12 cellular contexts compared by ENCODE assay signal in genomic region chr2:96291751-96292150, GRCh38. TPM values are rescaled to one million over a fixed set of nuclear protein-coding genes. Genes with fewer than 3 reads are reported as not detected.
A peak's percentile ranks its signal among the peaks of the same experiment; 100 is the strongest.
DNase-seq lines count a peak whose midpoint lies in the region; TF ChIP-seq lines count a peak whose summit lies in the region.
"Had no signal": no experiment of that assay in that cellular context is flagged by ENCODE, and none has a peak within 500 bp of the region (broad histone marks: within the 10 kb centered on the region; RNA-seq: fewer than 3 reads in every experiment).

No MANE protein-coding gene starts in this region.

- peaks cover 72% of the 10 kb centered on the region for H3K36me3 Mint-ChIP-seq in osteocyte (ENCODE audit: unreplicated experiment)

- H3K27ac Mint-ChIP-seq in osteocyte (ENCODE audit: unreplicated experiment): no peak overlapping the region
- H3K27ac Mint-ChIP-seq: B cell; CD4-positive, alpha-beta T cell; GM23338 had no signal

- H3K9me3 Mint-ChIP-seq in osteocyte (ENCODE audit: unreplicated experiment): no peaks in the 10 kb centered on the region
- H3K9me3 Mint-ChIP-seq: CD4-positive, alpha-beta T cell; GM23338 had no signal

- H3K27ac ChIP-seq in neutrophil: peak overlapping the region; percentile 10

- H3K4me1 Mint-ChIP-seq in osteocyte (ENCODE audit: unreplicated experiment): no peaks in the 10 kb centered on the region
- H3K4me1 Mint-ChIP-seq: B cell, GM23338 had no signal

- peaks cover 5 to 6% of the 10 kb centered on the region in 2 experiments for H3K4me1 ChIP-seq in neutrophil (ENCODE audit: control insufficient read depth in 1 of 2, insufficient read depth in 1 of 2, low read depth in 1 of 2, low read length in 1 of 2)

- H3K9me3 ChIP-seq in neutrophil: no peaks in the 10 kb centered on the region

- H3K4me3 Mint-ChIP-seq in osteocyte (ENCODE audit: unreplicated experiment): no peak overlapping the region
- H3K4me3 Mint-ChIP-seq: B cell; CD4-positive, alpha-beta T cell; GM23338 had no signal

- in situ Hi-C loops in GM13977 (cut with MboI; ENCODE audit: low pct_unique_long_range_greater_than_20kb, low sequenced_read_pairs, unreplicated experiment): no loop called here

- no peaks in the 10 kb centered on the region for H3K27me3 ChIP-seq in neutrophil

- DNase-seq in GF-D8 (lab: John Stamatoyannopoulos, UW): peak; percentile 12
- peak; percentile 38 for DNase-seq in RPMI7951 (ENCODE audit: low read depth)
- no peak for DNase-seq in GM13977 (ENCODE audit: low spot score)
- DNase-seq in osteocyte (ENCODE audit: extremely low spot score, unreplicated experiment): no peak
- DNase-seq: C1 segment of cervical spinal cord; Calu3; CD4-positive, alpha-beta T cell; DMS 273 treated with DMSO at 0.1 percent for 48 hours; H7 had no signal

- no peak overlapping the region for H3K4me3 ChIP-seq in neutrophil (ENCODE audit: low read depth in 1 of 2, low read length in 1 of 2)
- H3K4me3 ChIP-seq: GM23338 had no signal

- no peaks in the 10 kb centered on the region for H3K27me3 Mint-ChIP-seq in osteocyte (ENCODE audit: unreplicated experiment)
- H3K27me3 Mint-ChIP-seq: B cell; CD4-positive, alpha-beta T cell had no signal

- TF ChIP-seq CTCF in neutrophil (IDR thresholded peaks at IDR 0.05) (no peak), GM13977 (IDR thresholded peaks at IDR 0.05; ENCODE audit: extremely low read depth, insufficient read depth, missing control alignments) (no peak), osteocyte (IDR thresholded peaks at IDR 0.05) (no peak)

- peaks cover 100% of the 10 kb centered on the region for H3K36me3 ChIP-seq in neutrophil

RNA-seq across cellular contexts. Expression of gene SNRNP200, which starts 13.6 kb away (rescaled TPM):
- total RNA-seq in RPMI7951 (2014; rRNA removed; shearing (Covaris generic)): 46.1 and 49.3 TPM in 2 replicates
- total RNA-seq in osteocyte: 114 and 122 TPM in 2 replicates

RNA-seq across cellular contexts. Expression of gene CIAO1, which starts 25.7 kb away (rescaled TPM):
- total RNA-seq in RPMI7951 (2014; rRNA removed; shearing (Covaris generic)): 116 and 147 TPM in 2 replicates
- 54.6 and 56.3 TPM in 2 replicates for total RNA-seq in osteocyte

RNA-seq across cellular contexts. Expression of gene TMEM127, which starts 26.0 kb away (rescaled TPM):
- total RNA-seq in RPMI7951 (2014; rRNA removed; shearing (Covaris generic)): 21.3 and 23.5 TPM in 2 replicates
- total RNA-seq in osteocyte: 56.3 and 61.8 TPM in 2 replicates

RNA-seq across cellular contexts. Expression of gene ITPRIPL1, which starts 33.4 kb away (rescaled TPM):
- total RNA-seq in RPMI7951 (2014; rRNA removed; shearing (Covaris generic)): 14.5 and 15.9 TPM in 2 replicates
- 0.50 and 0.86 TPM in 2 replicates for total RNA-seq in osteocyte

RNA-seq across cellular contexts. Expression of gene NCAPH, which starts 43.8 kb away (rescaled TPM):
- total RNA-seq in RPMI7951 (2014; rRNA removed; shearing (Covaris generic)): 58.5 and 69.2 TPM in 2 replicates
- 5.9 and 7.7 TPM in 2 replicates for total RNA-seq in osteocyte

Comparison
In these comparisons a context has a peak if more than half of its experiments do, and no peak if none do; other contexts are left out.
1. DNase-seq: peak in GF-D8 (single experiment) and RPMI7951 (single experiment); none in GM13977 (single experiment) and osteocyte (single experiment).